ENCODE assay signal across 9 cellular contexts in the genomic region with DNA sequence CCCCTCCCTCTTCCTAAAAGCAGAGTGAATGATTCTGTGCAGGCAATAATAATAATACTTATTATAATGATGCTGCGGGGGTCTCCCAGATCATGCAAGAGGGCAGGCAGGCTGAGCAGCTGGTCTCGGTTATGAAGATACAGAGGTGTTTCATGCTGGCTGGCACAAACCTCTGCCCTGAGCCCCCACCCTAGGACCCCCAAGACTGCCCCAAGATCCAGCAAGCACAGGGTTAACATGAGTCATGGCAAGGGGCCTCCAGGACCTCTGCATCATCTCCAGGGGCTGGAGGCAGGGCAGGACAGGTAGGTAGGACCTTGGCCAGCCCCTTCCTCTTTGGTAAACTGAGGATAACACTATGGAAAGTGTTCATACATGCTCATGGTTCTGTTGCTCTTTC. TPM values are rescaled to one million over a fixed set of nuclear protein-coding genes. Genes with fewer than 3 reads are reported as not detected.
DNase-seq lines count a peak whose midpoint lies in the region; ATAC-seq and TF ChIP-seq lines count a peak whose summit lies in the region.
"Had no signal": no experiment of that assay in that cellular context is flagged by ENCODE, and none has a peak within 500 bp of the region (broad histone marks: within the 10 kb centered on the region; RNA-seq: fewer than 3 reads in every experiment).

No MANE protein-coding gene starts in this region.

- peak overlapping the region; percentile 85 to 89 for H3K27ac ChIP-seq in right atrium auricular region
- peak overlapping the region; percentile 57 to 88 for H3K27ac ChIP-seq in esophagus (ENCODE audit: low read depth in 2 of 2, low read length in 1 of 2)
- H3K27ac ChIP-seq in neutrophil: peak overlapping the region; percentile 62

- intact Hi-C loops in Right ventricle myocardium inferior (cut with DNase I): loop anchor here (2.0 to 5.0 kb wide), 4 partner anchors 32 to 227 kb away; partner anchors contain the start of genes ABTB1 and TPRA1

- 72 to 95% methylated on average over 2 of the region's 2 CpGs for WGBS in esophagus, 2 donors

- no peak for TF ChIP-seq CTCF in right atrium auricular region (IDR thresholded peaks at IDR 0.05)
- no peak for TF ChIP-seq CTCF in neutrophil (IDR thresholded peaks at IDR 0.05)
- TF ChIP-seq CTCF in GM10266 (IDR thresholded peaks at IDR 0.05; ENCODE audit: control insufficient read depth, insufficient read depth, low read depth, missing control alignments): no peak

- H3K4me3 ChIP-seq in right atrium auricular region: peak overlapping the region in 1 of 2 donors; percentile 85
- H3K4me3 ChIP-seq in esophagus (ENCODE audit: low read depth in 1 of 2, low read length in 2 of 2): peak overlapping the region in 1 of 2 donors; percentile 73
- peak overlapping the region in 1 of 2 experiments; percentile 3 for H3K4me3 ChIP-seq in neutrophil (ENCODE audit: low read depth in 1 of 2, low read length in 1 of 2)

- DNase-seq in right atrium auricular region (ENCODE audit: low spot score): no peak
- DNase-seq in Right ventricle myocardium inferior (ENCODE audit: missing footprints): no peak
- DNase-seq in NCI-H1092 treated with DMSO at 0.1 percent for 48 hours (lab: John Stamatoyannopoulos, UW): no peak
- DNase-seq in activated CD4-positive, alpha-beta T cell treated with anti-CD3 and anti-CD28 coated beads for 4 hours: no peak
- DNase-seq in GM10266 (ENCODE audit: extremely low spot score): no peak
- DNase-seq in anterior cingulate cortex (lab: John Stamatoyannopoulos, UW): no peak
- DNase-seq: hippocampal formation had no signal

- ATAC-seq in Right ventricle myocardium inferior: no peak

- no peaks in the 10 kb centered on the region for H3K9me3 ChIP-seq in right atrium auricular region
- H3K9me3 ChIP-seq in esophagus (ENCODE audit: control insufficient read depth in 2 of 2, insufficient read depth in 1 of 2, low read depth in 1 of 2, low read length in 1 of 2): no peaks in the 10 kb centered on the region
- H3K9me3 ChIP-seq in neutrophil: no peaks in the 10 kb centered on the region

- peaks cover 0 to 65% of the 10 kb centered on the region in 2 donors for H3K4me1 ChIP-seq in right atrium auricular region
- H3K4me1 ChIP-seq in esophagus (ENCODE audit: control insufficient read depth in 2 of 2, insufficient read depth in 2 of 2, low read length in 1 of 2): peaks cover 3 to 25% of the 10 kb centered on the region in 2 donors
- peaks cover 57 to 60% of the 10 kb centered on the region in 2 experiments for H3K4me1 ChIP-seq in neutrophil (ENCODE audit: control insufficient read depth in 1 of 2, insufficient read depth in 1 of 2, low read depth in 1 of 2, low read length in 1 of 2)

- no peaks in the 10 kb centered on the region for H3K27me3 ChIP-seq in right atrium auricular region
- H3K27me3 ChIP-seq in esophagus (ENCODE audit: control insufficient read depth in 1 of 2, insufficient read depth in 2 of 2, low read length in 2 of 2): no peaks in the 10 kb centered on the region
- no peaks in the 10 kb centered on the region for H3K27me3 ChIP-seq in neutrophil

- H3K36me3 ChIP-seq in right atrium auricular region (peaks cover 15% of the 10 kb centered on the region), esophagus (ENCODE audit: control insufficient read depth in 2 of 2, insufficient read depth in 2 of 2, low read length in 1 of 2) (peaks cover 5 to 6% of the 10 kb centered on the region in 2 donors), neutrophil (peaks cover 8% of the 10 kb centered on the region)

RNA-seq across cellular contexts. Expression of gene MGLL, which starts 2.7 kb away (rescaled TPM):
- total RNA-seq in right atrium auricular region (10 to 100 TPM; 36.3 to 46.4 TPM), Right ventricle myocardium inferior (74.1 TPM)
- polyA plus RNA-seq in esophagus: 10 to 100 TPM; 78.0 to 99.1 TPM
